12 cellular contexts compared by ENCODE assay signal in genomic region chr1:94329276-94329675, GRCh38.
"Had no signal": no experiment of that assay in that cellular context is flagged by ENCODE, and none has a peak within 500 bp of the region (broad histone marks: within the 10 kb centered on the region; RNA-seq: fewer than 3 reads in every experiment).

No MANE protein-coding gene starts in this region.

- H3K27me3 ChIP-seq: hepatocyte, testis, upper lobe of right lung had no signal

- H3K4me3 ChIP-seq: coronary artery, esophagus squamous epithelium, hepatocyte, smooth muscle cell, testis, upper lobe of right lung had no signal

- H3K4me2 ChIP-seq: hepatocyte, smooth muscle cell had no signal

- H3K27ac ChIP-seq: coronary artery, hepatocyte, testis had no signal

- DNase-seq: activated CD4-positive, alpha-beta T cell treated with anti-CD3 and anti-CD28 coated beads, Interleukin-2, amount 10 ng/mL, durations not matched to agents 24 days and 14 days; activated CD4-positive, CD25-positive, alpha-beta regulatory T cell; activated CD8-positive, alpha-beta memory T cell treated with anti-CD3 and anti-CD28 coated beads, Interleukin-2, amount 50 U/mL, for 48 hours; activated naive CD8-positive, alpha-beta T cell treated with anti-CD3 and anti-CD28 coated beads, Interleukin-2, amount 10 ng/mL, durations not matched to agents 7 days and 5 days; esophagus squamous epithelium; posterior cingulate gyrus; T-helper 2 cell; upper lobe of right lung had no signal

- H3K79me2 ChIP-seq: hepatocyte had no signal

- H3K36me3 ChIP-seq: esophagus squamous epithelium, upper lobe of right lung had no signal
